9 cellular contexts compared by ENCODE assay signal in genomic region chr12:76266797-76267196, GRCh38.
A peak's percentile ranks its signal among the peaks of the same experiment; 100 is the strongest.
DNase-seq lines count a peak whose midpoint lies in the region; ATAC-seq and TF ChIP-seq lines count a peak whose summit lies in the region.
"Had no signal": no experiment of that assay in that cellular context is flagged by ENCODE, and none has a peak within 500 bp of the region (broad histone marks: within the 10 kb centered on the region; RNA-seq: fewer than 3 reads in every experiment).

No MANE protein-coding gene starts in this region.

- H3K27ac Mint-ChIP-seq in activated CD8-positive, alpha-beta memory T cell treated with anti-CD3 and anti-CD28 coated beads, Interleukin-2, amount 10 ng/mL, durations not matched to agents 7 days and 5 days, result no peak overlapping the region

- no peaks in the 10 kb centered on the region for H3K27me3 ChIP-seq in MG63
- no peaks in the 10 kb centered on the region for H3K27me3 ChIP-seq in left lung

- H3K9me3 ChIP-seq in MG63 (peaks cover 2% of the 10 kb centered on the region), left lung (no peaks in the 10 kb centered on the region)

- TF ChIP-seq CTCF in choroid plexus epithelial cell (conservative IDR thresholded peaks at IDR 0.05; ENCODE audit: low read depth, low read length), result no peak
- TF ChIP-seq CTCF in left lung (IDR thresholded peaks at IDR 0.05), result no peak

- H3K4me3 Mint-ChIP-seq in activated CD8-positive, alpha-beta memory T cell treated with anti-CD3 and anti-CD28 coated beads, Interleukin-2, amount 10 ng/mL, durations not matched to agents 7 days and 5 days, result no peak overlapping the region

- H3K36me3 Mint-ChIP-seq in activated CD8-positive, alpha-beta memory T cell treated with anti-CD3 and anti-CD28 coated beads, Interleukin-2, amount 10 ng/mL, durations not matched to agents 7 days and 5 days, result no peaks in the 10 kb centered on the region

- DNase-seq in AG08396 (ENCODE audit: low spot score), result peak; percentile 62
- DNase-seq in MG63, result peak; percentile 89
- DNase-seq in choroid plexus epithelial cell (ENCODE audit: low read depth), result peak; percentile 87
- DNase-seq in left lung, result peak in 1 of 2 donors; percentile 66
- no peak for DNase-seq in activated CD8-positive, alpha-beta memory T cell treated with anti-CD3 and anti-CD28 coated beads, Interleukin-2, amount 10 ng/mL, durations not matched to agents 7 days and 5 days
- DNase-seq: Calu3 had no signal

- no peaks in the 10 kb centered on the region for H3K4me1 Mint-ChIP-seq in activated CD8-positive, alpha-beta memory T cell treated with anti-CD3 and anti-CD28 coated beads, Interleukin-2, amount 10 ng/mL, durations not matched to agents 7 days and 5 days

- H3K4me3 ChIP-seq in MG63, result no peak overlapping the region
- H3K4me3 ChIP-seq in choroid plexus epithelial cell (ENCODE audit: low read depth, low read length), result no peak overlapping the region
- no peak overlapping the region for H3K4me3 ChIP-seq in left lung

- H3K9me3 Mint-ChIP-seq in activated CD8-positive, alpha-beta memory T cell treated with anti-CD3 and anti-CD28 coated beads, Interleukin-2, amount 10 ng/mL, durations not matched to agents 7 days and 5 days (ENCODE audit: low read depth), result no peaks in the 10 kb centered on the region

- peak; percentile 87 for ATAC-seq in left lung
- ATAC-seq in GM19395 (IDR thresholded peaks at IDR 0.05; ENCODE audit: unreplicated experiment), result no peak
- ATAC-seq in GM19351 (IDR thresholded peaks at IDR 0.05; ENCODE audit: unreplicated experiment), result no peak
- no peak for ATAC-seq in activated CD8-positive, alpha-beta memory T cell treated with anti-CD3 and anti-CD28 coated beads, Interleukin-2, amount 10 ng/mL, durations not matched to agents 7 days and 5 days
- no peak for ATAC-seq in GM18870 (IDR thresholded peaks at IDR 0.05; ENCODE audit: unreplicated experiment)

- peaks cover 0 to 6% of the 10 kb centered on the region in 2 donors for H3K4me1 ChIP-seq in left lung

- peaks cover 3% of the 10 kb centered on the region; the same call in 1 of the 2 replicates for H3K36me3 ChIP-seq in MG63
- no peaks in the 10 kb centered on the region for H3K36me3 ChIP-seq in left lung

- H3K27me3 Mint-ChIP-seq in activated CD8-positive, alpha-beta memory T cell treated with anti-CD3 and anti-CD28 coated beads, Interleukin-2, amount 10 ng/mL, durations not matched to agents 7 days and 5 days, result peaks cover 39% of the 10 kb centered on the region

- peak overlapping the region; percentile 63 to 65 for H3K27ac ChIP-seq in left lung

- CTCF ChIA-PET in activated CD8-positive, alpha-beta memory T cell treated with anti-CD3 and anti-CD28 coated beads, Interleukin-2, amount 10 ng/mL, durations not matched to agents 7 days and 5 days (lab: Charles Lee), result interaction anchor here (1.3 to 2.0 kb wide), 2 partner anchors 81 to 740 kb away, joined by 3 to 4 read pairs; partner anchors contain the start of gene BBS10

- intact Hi-C loops in left lung (cut with DNase I), result no loop called here
